24 cellular contexts compared by ENCODE assay signal in genomic region chr4:97558204-97558804, GRCh38.
DNase-seq lines count a peak whose midpoint lies in the region; ATAC-seq and TF ChIP-seq lines count a peak whose summit lies in the region.
"Had no signal": no experiment of that assay in that cellular context is flagged by ENCODE, and none has a peak within 500 bp of the region (broad histone marks: within the 10 kb centered on the region; RNA-seq: fewer than 3 reads in every experiment).

No MANE protein-coding gene starts in this region.

- no peaks in the 10 kb centered on the region for H3K79me1 ChIP-seq in trophoblast cell (ENCODE audit: low read length)

- peaks cover 18% of the 10 kb centered on the region for H3K36me3 Mint-ChIP-seq in WTC11
- no peaks in the 10 kb centered on the region for H3K36me3 Mint-ChIP-seq in activated T-cell treated with anti-CD3 and anti-CD28 coated beads, Interleukin-2, amount 50 U/mL, for 24 hours (ENCODE audit: low read depth)
- H3K36me3 Mint-ChIP-seq: CD4-positive, CD25-positive, alpha-beta regulatory T cell had no signal

- no peaks in the 10 kb centered on the region for H3K27me3 ChIP-seq in H7 (ENCODE audit: control insufficient read depth, insufficient read depth, low read length)
- no peaks in the 10 kb centered on the region for H3K27me3 ChIP-seq in iPS-15b (ENCODE audit: control insufficient read depth, insufficient read depth, low read length)
- no peaks in the 10 kb centered on the region for H3K27me3 ChIP-seq in trophoblast cell (ENCODE audit: insufficient read depth, low read length)
- H3K27me3 ChIP-seq: BLaER1, Peyer's patch had no signal

- peak; percentile 91 for ATAC-seq in WTC11
- ATAC-seq: HCT116 had no signal

- no peak overlapping the region for H2BK120ac ChIP-seq in trophoblast cell (ENCODE audit: insufficient read depth, low read length, poor library complexity)

- no peak for TF ChIP-seq CTCF in WTC11 (IDR thresholded peaks at IDR 0.05)

- H2BK12ac ChIP-seq in trophoblast cell (ENCODE audit: low read length): peak overlapping the region; percentile 89

- peaks cover 23% of the 10 kb centered on the region for H3K9me3 Mint-ChIP-seq in WTC11
- H3K9me3 Mint-ChIP-seq in activated T-cell treated with anti-CD3 and anti-CD28 coated beads, Interleukin-2, amount 50 U/mL, for 24 hours: peaks cover 14% of the 10 kb centered on the region

- no peak overlapping the region for H2AFZ ChIP-seq in trophoblast cell (ENCODE audit: insufficient read depth, low read length, poor library complexity)
- H2AFZ ChIP-seq: GM23248 had no signal

- no peak overlapping the region for H4K91ac ChIP-seq in trophoblast cell (ENCODE audit: low read depth, low read length)

- no peaks in the 10 kb centered on the region for H3K36me3 ChIP-seq in H7 (replicated peaks; ENCODE audit: control insufficient read depth, insufficient read depth, low read length)
- H3K36me3 ChIP-seq in iPS-15b (ENCODE audit: control insufficient read depth, insufficient read depth, low read length): no peaks in the 10 kb centered on the region
- no peaks in the 10 kb centered on the region for H3K36me3 ChIP-seq in trophoblast cell (ENCODE audit: control insufficient read depth in 1 of 2, insufficient read depth in 2 of 2, low read length in 2 of 2)
- H3K36me3 ChIP-seq: BLaER1, Peyer's patch had no signal

- H3K9ac ChIP-seq in iPS-15b (ENCODE audit: low read depth, low read length): peak overlapping the region; percentile 32
- no peak overlapping the region for H3K9ac ChIP-seq in trophoblast cell (ENCODE audit: low read length)
- H3K9ac ChIP-seq: BLaER1, GM23248 had no signal

- H3K14ac ChIP-seq in trophoblast cell (ENCODE audit: low read length): peak overlapping the region; percentile 61

- no peak overlapping the region for H3K27ac ChIP-seq in trophoblast cell (ENCODE audit: low read depth, low read length)
- H3K27ac ChIP-seq: BLaER1, GM23248, Peyer's patch had no signal

- H3K4me1 ChIP-seq in iPS-15b (ENCODE audit: control insufficient read depth, insufficient read depth, low read length) (peaks cover 11% of the 10 kb centered on the region), trophoblast cell (ENCODE audit: control insufficient read depth in 1 of 2, insufficient read depth in 2 of 2, low read length in 2 of 2) (no peaks in the 10 kb centered on the region)
- H3K4me1 ChIP-seq: BLaER1, Peyer's patch had no signal

- H3K79me2 ChIP-seq in trophoblast cell (ENCODE audit: control insufficient read depth, insufficient read depth, low read length, poor library complexity): no peaks in the 10 kb centered on the region

- CTCF ChIA-PET in WTC11 (lab: Charles Lee): no interaction called here

- H3K9me3 ChIP-seq in iPS-15b (ENCODE audit: control insufficient read depth, insufficient read depth, low read length) (no peaks in the 10 kb centered on the region), trophoblast cell (ENCODE audit: insufficient read depth, low read depth, low read length) (no peaks in the 10 kb centered on the region)
- H3K9me3 ChIP-seq: BLaER1, Peyer's patch had no signal

- H3K4me3 ChIP-seq in H7 (ENCODE audit: insufficient read depth, low read depth, low read length) (no peak overlapping the region), iPS-15b (ENCODE audit: low read depth, low read length) (no peak overlapping the region), trophoblast cell (ENCODE audit: low read depth, low read length) (no peak overlapping the region)
- H3K4me3 ChIP-seq: BLaER1, GM23248, Peyer's patch had no signal

- H3K4me3 Mint-ChIP-seq in WTC11: no peak overlapping the region
- H3K4me3 Mint-ChIP-seq in activated T-cell treated with anti-CD3 and anti-CD28 coated beads, Interleukin-2, amount 50 U/mL, for 24 hours: no peak overlapping the region
- H3K4me3 Mint-ChIP-seq: CD4-positive, CD25-positive, alpha-beta regulatory T cell had no signal

- H4K8ac ChIP-seq in trophoblast cell (ENCODE audit: low read depth, low read length): no peak overlapping the region

- no peak overlapping the region for H3K18ac ChIP-seq in trophoblast cell (ENCODE audit: low read length)

- H2BK5ac ChIP-seq in trophoblast cell (ENCODE audit: low read depth, low read length, poor library complexity): no peak overlapping the region

- POLR2A ChIA-PET in WTC11 (lab: Charles Lee): no interaction called here

- no peaks in the 10 kb centered on the region for H3K27me3 Mint-ChIP-seq in WTC11 (ENCODE audit: low read depth)
- no peaks in the 10 kb centered on the region for H3K27me3 Mint-ChIP-seq in activated T-cell treated with anti-CD3 and anti-CD28 coated beads, Interleukin-2, amount 50 U/mL, for 24 hours
- H3K27me3 Mint-ChIP-seq: CD4-positive, CD25-positive, alpha-beta regulatory T cell had no signal

- H3K23ac ChIP-seq in trophoblast cell (ENCODE audit: low read length): no peak overlapping the region

- H4K12ac ChIP-seq in trophoblast cell (ENCODE audit: low read depth, low read length): peak overlapping the region; percentile 36

- no peak overlapping the region for H2AK5ac ChIP-seq in trophoblast cell (ENCODE audit: low read length)

- H3K4ac ChIP-seq in trophoblast cell (ENCODE audit: low read depth, low read length): no peak overlapping the region

- WGBS in trophoblast cell (ENCODE audit: extremely low coverage, insufficient coverage, insufficient read length): no CpG with 5 or more reads among the region's 4 CpGs

- peak; percentile 10 for DNase-seq in H7
- no peak for DNase-seq in WTC11 (ENCODE audit: low spot score)
- no peak for DNase-seq in trophoblast cell
- DNase-seq in activated T-cell treated with anti-CD3 and anti-CD28 coated beads, Interleukin-2, amount 50 U/mL, for 24 hours: no peak
- no peak for DNase-seq in NCI-H510A (lab: John Stamatoyannopoulos, UW)
- no peak for DNase-seq in NK-92 (lab: John Stamatoyannopoulos, UW; ENCODE audit: unreplicated experiment)
- DNase-seq: CD4-positive, CD25-positive, alpha-beta regulatory T cell; DMS153; DND-41; GM23248; KBM-7; MV-4-11; NCI-H1105; NCI-H1436 treated with DMSO at 0.1 percent for 48 hours; NCI-H187 treated with DMSO at 0.1 percent for 48 hours; NCI-H2171 treated with DMSO at 0.1 percent for 48 hours; NCI-H446; NCI-H526; OCI-M1; Peyer's patch; SHP77 treated with DMSO at 0.1 percent for 48 hours had no signal

- H3K27ac Mint-ChIP-seq in WTC11: peak overlapping the region; percentile 94
- no peak overlapping the region for H3K27ac Mint-ChIP-seq in activated T-cell treated with anti-CD3 and anti-CD28 coated beads, Interleukin-2, amount 50 U/mL, for 24 hours
- H3K27ac Mint-ChIP-seq: CD4-positive, CD25-positive, alpha-beta regulatory T cell had no signal

- peaks cover 30% of the 10 kb centered on the region for H3K4me1 Mint-ChIP-seq in WTC11
- no peaks in the 10 kb centered on the region for H3K4me1 Mint-ChIP-seq in activated T-cell treated with anti-CD3 and anti-CD28 coated beads, Interleukin-2, amount 50 U/mL, for 24 hours (ENCODE audit: low read depth)
- H3K4me1 Mint-ChIP-seq: CD4-positive, CD25-positive, alpha-beta regulatory T cell had no signal

- no peak overlapping the region for H3K4me2 ChIP-seq in trophoblast cell (ENCODE audit: low read length)
- H3K4me2 ChIP-seq: BLaER1 had no signal

TF ChIP-seq in WTC11, 78 proteins besides CTCF, POLR2A, EP300 and RAD21 (continues in another document):
- TF ChIP-seq TCF7 (CRISPR knock-in tag; IDR thresholded peaks at IDR 0.05; ENCODE audit: low read depth): no peak
- TF ChIP-seq HMGXB4 (CRISPR knock-in tag; IDR thresholded peaks at IDR 0.05): no peak
- TF ChIP-seq SMAD3 (CRISPR knock-in tag; IDR thresholded peaks at IDR 0.05; ENCODE audit: borderline replicate concordance): no peak
- no peak for TF ChIP-seq ARID4B (CRISPR knock-in tag; IDR thresholded peaks at IDR 0.05; ENCODE audit: borderline replicate concordance)
